ENCODE assay signal across 25 cellular contexts in the genomic region with DNA sequence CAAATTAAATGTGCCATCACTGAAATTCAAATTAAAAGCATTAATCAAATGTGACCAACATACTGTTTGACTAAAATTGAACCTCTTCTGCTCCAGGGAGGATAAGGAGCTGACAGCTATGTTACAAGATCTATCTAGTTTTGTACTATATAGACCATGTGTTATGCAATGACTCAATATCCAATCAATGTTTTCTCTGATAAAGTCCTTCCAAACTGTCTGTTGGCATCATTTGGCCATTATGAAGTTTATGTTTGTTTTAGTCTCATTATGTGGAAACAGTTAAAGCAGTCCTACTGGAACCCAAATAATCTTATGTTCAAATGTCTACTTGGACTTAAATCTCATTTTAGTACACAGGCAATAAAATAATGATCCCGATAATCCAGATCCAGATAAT.
"Had no signal": no experiment of that assay in that cellular context is flagged by ENCODE, and none has a peak within 500 bp of the region (broad histone marks: within the 10 kb centered on the region; RNA-seq: fewer than 3 reads in every experiment).

No MANE protein-coding gene starts in this region.

- H3K79me2 ChIP-seq: parathyroid adenoma had no signal

- DNase-seq: dermis blood vessel endothelial cell; effector memory CD4-positive, alpha-beta T cell; esophagus squamous epithelium; foreskin melanocyte; glutamatergic neuron; heart right ventricle; hippocampal formation; left cardiac atrium; left ventricle myocardium superior; naive B cell; stimulated activated CD4-positive, alpha-beta T cell treated with anti-CD3 and anti-CD28 coated beads, Interleukin-2, amount 100 ng/mL, for 24 hours; stimulated activated CD4-positive, alpha-beta T cell treated with anti-CD3 and anti-CD28 coated beads, Interleukin-4, amount 100 ng/mL, for 24 hours; stimulated activated naive CD4-positive, alpha-beta T cell treated with Interleukin-2 at 50 U/mL for 16 hours; stomach; thyroid gland; trophoblast cell had no signal

- H3K9me3 ChIP-seq: esophagus squamous epithelium, heart right ventricle, neutrophil, stomach, thyroid gland, vagina had no signal

- H3K27ac ChIP-seq: esophagus squamous epithelium, parathyroid adenoma, thyroid gland, vagina had no signal

- ATAC-seq: heart right ventricle; left cardiac atrium; left ventricle myocardium superior; natural killer cell treated with Interleukin-12 subunit alpha and Interleukin-12 subunit beta and Interleukin-15 and Interleukin-18, amount 100 ng/mL, for 72 hours; sciatic nerve; stimulated activated effector memory CD8-positive, alpha-beta T cell treated with anti-CD3 and anti-CD28 coated beads, Interleukin-12 subunit alpha, Interleukin-12 subunit beta, amount 100 ng/mL, for 72 hours had no signal

- H2AFZ ChIP-seq: parathyroid adenoma had no signal

- H3K27me3 ChIP-seq: esophagus squamous epithelium, heart right ventricle, neutrophil, stomach, thyroid gland, vagina had no signal

- H3K36me3 ChIP-seq: esophagus squamous epithelium, heart right ventricle, neutrophil, stomach, thyroid gland, vagina had no signal

- H3K4me3 ChIP-seq: esophagus squamous epithelium, heart right ventricle, lung, stomach, thyroid gland, vagina had no signal

- H3K4me1 ChIP-seq: parathyroid adenoma, thyroid gland, vagina had no signal

- FAIRE-seq: endothelial cell of umbilical vein, islet of Langerhans had no signal

- H3K9ac ChIP-seq: parathyroid adenoma had no signal
